ENCODE assay signal across 13 cellular contexts in the genomic region with DNA sequence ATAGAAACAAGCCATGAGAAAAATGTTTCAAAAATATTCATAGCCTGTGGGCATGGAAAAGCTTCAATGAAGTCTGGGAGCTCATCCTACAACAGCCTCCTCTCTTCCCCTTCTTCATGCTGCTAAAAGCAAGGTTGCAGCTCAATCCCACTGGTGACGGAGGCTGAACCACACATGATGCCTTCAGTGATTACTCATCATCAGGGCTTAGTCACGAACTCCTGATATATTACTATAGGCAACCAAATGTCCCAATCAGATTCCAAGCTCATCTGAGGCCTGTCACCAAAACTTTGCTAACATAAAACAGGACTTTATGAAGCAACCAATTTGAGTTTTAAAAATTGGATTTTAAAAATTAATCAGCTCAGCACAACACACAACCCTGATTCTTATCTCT. TPM values are rescaled to one million over a fixed set of nuclear protein-coding genes. Genes with fewer than 3 reads are reported as not detected.
DNase-seq lines count a peak whose midpoint lies in the region; ATAC-seq and TF ChIP-seq lines count a peak whose summit lies in the region.
"Had no signal": no experiment of that assay in that cellular context is flagged by ENCODE, and none has a peak within 500 bp of the region (broad histone marks: within the 10 kb centered on the region; RNA-seq: fewer than 3 reads in every experiment).

No MANE protein-coding gene starts in this region.

- no peak overlapping the region for H2BK15ac ChIP-seq in mesenchymal stem cell (ENCODE audit: low read depth, poor library complexity, severe bottlenecking)

- TF ChIP-seq CTCF in brain microvascular endothelial cell (IDR thresholded peaks at IDR 0.05; ENCODE audit: low read depth, low read length, missing control alignments) (no peak), lower lobe of right lung (IDR thresholded peaks at IDR 0.05) (no peak)

- no peak overlapping the region for H3K4ac ChIP-seq in mesenchymal stem cell (ENCODE audit: low read depth in 1 of 2, low read length in 2 of 2)

- H3K4me2 ChIP-seq in mesenchymal stem cell (ENCODE audit: low read length, poor library complexity, severe bottlenecking): no peak overlapping the region

- no peak overlapping the region for H2BK120ac ChIP-seq in mesenchymal stem cell (ENCODE audit: low read depth, low read length)

- no peak overlapping the region for H2BK5ac ChIP-seq in mesenchymal stem cell (ENCODE audit: low read depth, low read length, poor library complexity, severe bottlenecking)

- no peaks in the 10 kb centered on the region for H3K36me3 ChIP-seq in brain microvascular endothelial cell (replicated peaks)
- H3K36me3 ChIP-seq in mesenchymal stem cell (ENCODE audit: control insufficient read depth in 1 of 2, insufficient read depth in 2 of 2, low read depth in 1 of 2, low read length in 2 of 2): no peaks in the 10 kb centered on the region
- no peaks in the 10 kb centered on the region for H3K36me3 ChIP-seq in lower lobe of right lung

- peaks cover 2% of the 10 kb centered on the region for H3K4me1 ChIP-seq in mesenchymal stem cell (ENCODE audit: control insufficient read depth, insufficient read depth, low read depth, low read length)
- H3K4me1 ChIP-seq in lower lobe of right lung: no peaks in the 10 kb centered on the region

- no peak overlapping the region for H3K23ac ChIP-seq in mesenchymal stem cell (ENCODE audit: low read length in 2 of 2)

- no peak overlapping the region for H2BK12ac ChIP-seq in mesenchymal stem cell (ENCODE audit: low read length in 2 of 2)

- no peak overlapping the region for H4K91ac ChIP-seq in mesenchymal stem cell (ENCODE audit: low read length)

- H3K4me3 ChIP-seq in brain microvascular endothelial cell (ENCODE audit: low read depth, low read length) (no peak overlapping the region), mesenchymal stem cell (ENCODE audit: insufficient read depth in 1 of 2, low read depth in 1 of 2, low read length in 2 of 2) (no peak overlapping the region), lower lobe of right lung (no peak overlapping the region)

- H3K27me3 ChIP-seq in brain microvascular endothelial cell (replicated peaks) (no peaks in the 10 kb centered on the region), mesenchymal stem cell (ENCODE audit: control insufficient read depth in 1 of 2, insufficient read depth in 1 of 2, low read length in 2 of 2) (peaks cover 0 to 17% of the 10 kb centered on the region in 2 experiments), lower lobe of right lung (ENCODE audit: low read depth) (no peaks in the 10 kb centered on the region)

- H4K8ac ChIP-seq in mesenchymal stem cell (ENCODE audit: low read length): no peak overlapping the region

- no peak overlapping the region for H2AK5ac ChIP-seq in mesenchymal stem cell (ENCODE audit: low read length, severe bottlenecking)

- DNase-seq in GM03348 (ENCODE audit: low spot score) (peak; percentile 49), HT1080 (ENCODE audit: low read depth) (peak; percentile 80), brain microvascular endothelial cell (peak; percentile 92), mesenchymal stem cell (peak; percentile 90), lower lobe of right lung (no peak), NCI-H1694 (lab: John Stamatoyannopoulos, UW) (no peak)
- DNase-seq: activated CD4-positive, alpha-beta T cell treated with anti-CD3 and anti-CD28 coated beads, Interleukin-2, amount 50 U/mL, for 4 hours; kidney; NCI-H510A treated with DMSO at 0.1 percent for 48 hours; stimulated activated CD4-positive, alpha-beta T cell treated with anti-CD3 and anti-CD28 coated beads, Interleukin-15, amount 100 ng/mL, for 24 hours had no signal

- no peak overlapping the region for H3K9ac ChIP-seq in mesenchymal stem cell (ENCODE audit: low read length)

- in situ Hi-C loops in brain microvascular endothelial cell (cut with HindIII; ENCODE audit: low pct_ligation_motif_present, low sequenced_read_pairs): no loop called here

- intact Hi-C loops in lower lobe of right lung (cut with DNase I): no loop called here

- no peaks in the 10 kb centered on the region for H3K79me1 ChIP-seq in mesenchymal stem cell (replicated peaks; ENCODE audit: low read length, poor library complexity, severe bottlenecking)

- H3K27ac ChIP-seq in brain microvascular endothelial cell: no peak overlapping the region
- H3K27ac ChIP-seq in mesenchymal stem cell (ENCODE audit: low read length, poor library complexity, severe bottlenecking): no peak overlapping the region
- no peak overlapping the region for H3K27ac ChIP-seq in lower lobe of right lung

- 14% methylated on average over 2 of the region's 2 CpGs for WGBS in mesenchymal stem cell

- no peaks in the 10 kb centered on the region for H3K9me3 ChIP-seq in mesenchymal stem cell (ENCODE audit: control insufficient read depth, low read length)
- H3K9me3 ChIP-seq in lower lobe of right lung: no peaks in the 10 kb centered on the region

- ATAC-seq in lower lobe of right lung (no peak), HG03175 (IDR thresholded peaks at IDR 0.05; ENCODE audit: unreplicated experiment) (no peak), GM18907 (IDR thresholded peaks at IDR 0.05; ENCODE audit: unreplicated experiment) (no peak)
- ATAC-seq: activated naive CD4-positive, alpha-beta T cell treated with anti-CD3 and anti-CD28 coated beads, Interleukin-2, amount 50 U/mL, for 72 hours had no signal

- H3K14ac ChIP-seq in mesenchymal stem cell (ENCODE audit: low read length in 2 of 2): no peak overlapping the region

- H2AFZ ChIP-seq in mesenchymal stem cell (ENCODE audit: low read depth, low read length): no peak overlapping the region

- no peak overlapping the region for H3K18ac ChIP-seq in mesenchymal stem cell (ENCODE audit: low read depth in 1 of 2, low read length in 2 of 2)

RNA-seq across cellular contexts. Expression of a gene that starts 24.0 kb away (rescaled TPM):
- total RNA-seq in HT1080 (2014; rRNA removed; shearing (Covaris generic)): not detected in 2 replicates
- 0.06 TPM in 1 of 2 replicates, not detected in the other for polyA plus RNA-seq in HT1080 (2015; cell fraction: cytosol; rRNA removed)
- 0.20 TPM in 1 of 2 replicates, not detected in the other for polyA plus RNA-seq in HT1080 (2015; cell fraction: nucleus; rRNA removed)
- not detected for polyA plus RNA-seq in mesenchymal stem cell (2013, experiment 1 of 2)
- not detected for polyA plus RNA-seq in mesenchymal stem cell (2013, experiment 2 of 2)
- total RNA-seq in lower lobe of right lung: not detected
- total RNA-seq: activated naive CD4-positive, alpha-beta T cell treated with anti-CD3 and anti-CD28 coated beads, Interleukin-2, amount 50 U/mL, for 72 hours; kidney had no signal

Comparison
In these comparisons a context has a peak if more than half of its experiments do, and no peak if none do; other contexts are left out.
1. DNase-seq: peak in GM03348 (single experiment), HT1080 (single experiment), brain microvascular endothelial cell (single experiment) and mesenchymal stem cell (single experiment); none in lower lobe of right lung (single experiment) and NCI-H1694 (single experiment).